ENCODE assay signal across 8 cellular contexts in the genomic region with DNA sequence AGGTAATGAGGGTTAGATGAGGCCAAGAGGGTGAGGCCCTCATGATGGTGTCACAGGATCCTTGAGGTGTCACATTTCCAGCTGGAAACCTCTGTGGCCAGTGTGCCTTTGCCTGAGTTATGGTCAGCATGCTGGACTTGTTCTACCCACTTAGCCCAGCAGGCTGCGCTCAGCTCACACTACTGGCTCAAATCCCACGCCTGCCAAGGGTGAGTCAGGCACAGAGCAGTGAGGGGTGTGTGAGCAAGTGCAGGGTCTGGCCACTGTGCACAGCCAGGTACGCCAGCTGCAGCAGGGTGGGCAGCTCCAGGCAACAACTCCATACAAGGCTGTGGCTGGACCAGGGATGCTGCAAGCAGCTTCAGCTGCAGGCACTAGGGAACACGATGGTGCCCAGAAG.
DNase-seq lines count a peak whose midpoint lies in the region; ATAC-seq and TF ChIP-seq lines count a peak whose summit lies in the region.

No MANE protein-coding gene starts in this region.

- intact Hi-C loops in Panc1 (cut with micrococcal nuclease; ENCODE audit: unreplicated experiment) (no loop called here), left ventricle myocardium inferior (cut with micrococcal nuclease) (loop anchor here (10.0 kb wide), 1 partner anchor 374 kb away; no protein-coding TSS in a partner anchor)

- ATAC-seq in Panc1, result no peak; the same call in 1 of the 2 replicates
- no peak for ATAC-seq in gastroesophageal sphincter
- no peak for ATAC-seq in HG03095 (IDR thresholded peaks at IDR 0.05; ENCODE audit: unreplicated experiment)

- BruUV-seq in Panc1 (replicated peaks; lab: Mats Ljungman, UMichigan), result no TSS peak

- CTCF ChIA-PET in Panc1 (lab: Charles Lee), result interaction anchor here (1.1 kb wide), 1 partner anchor 631 kb away, joined by 3 read pairs; no protein-coding TSS in a partner anchor

- H3K9me3 ChIP-seq in Panc1 (ENCODE audit: control insufficient read depth, insufficient read depth, low read depth, low read length) (no peaks in the 10 kb centered on the region), left ventricle myocardium inferior (replicated peaks) (no peaks in the 10 kb centered on the region), gastroesophageal sphincter (no peaks in the 10 kb centered on the region)

- H3K4me1 ChIP-seq in Panc1 (ENCODE audit: control insufficient read depth, insufficient read depth, low read length), result no peaks in the 10 kb centered on the region
- H3K4me1 ChIP-seq in left ventricle myocardium inferior, result no peaks in the 10 kb centered on the region
- peaks cover 0 to 22% (median 0%) of the 10 kb centered on the region in 3 donors for H3K4me1 ChIP-seq in gastroesophageal sphincter

- TF ChIP-seq CTCF in Panc1 (IDR thresholded peaks at IDR 0.05) (peak; percentile 33; the same call in 1 of the 2 replicates), left ventricle myocardium inferior (IDR thresholded peaks at IDR 0.05; ENCODE audit: borderline replicate concordance) (peak; percentile 51), gastroesophageal sphincter (IDR thresholded peaks at IDR 0.05) (peak in 1 of 4 experiments; percentile 49)

- POLR2A ChIA-PET in Panc1 (lab: Charles Lee), result no interaction called here

- TF ChIP-seq EP300 in gastroesophageal sphincter (IDR thresholded peaks at IDR 0.05), result no peak

- no peak overlapping the region for H3K4me3 ChIP-seq in Panc1 (ENCODE audit: low read depth in 2 of 2, low read length in 2 of 2)
- no peak overlapping the region for H3K4me3 ChIP-seq in left ventricle myocardium inferior
- H3K4me3 ChIP-seq in gastroesophageal sphincter, result no peak overlapping the region

- H3K27me3 ChIP-seq in Panc1 (ENCODE audit: control insufficient read depth, insufficient read depth, low read length) (no peaks in the 10 kb centered on the region), left ventricle myocardium inferior (ENCODE audit: low read depth) (no peaks in the 10 kb centered on the region), gastroesophageal sphincter (no peaks in the 10 kb centered on the region)

- WGBS in gastroesophageal sphincter (ENCODE audit: low coverage in 1 of 2), 2 donors, result no CpG with 5 or more reads among the region's 4 CpGs

- peak; percentile 3 for DNase-seq in activated CD4-positive, alpha-beta T cell treated with anti-CD3 and anti-CD28 coated beads for 48 hours
- no peak for DNase-seq in activated CD4-positive, alpha-beta T cell treated with anti-CD3 and anti-CD28 coated beads for 4 hours
- DNase-seq in Panc1 (ENCODE audit: low read depth, low spot score) (no peak), left ventricle myocardium inferior (peak; percentile 20), stromal cell of bone marrow (ENCODE audit: low read depth) (peak; percentile 3), occipital lobe (lab: John Stamatoyannopoulos, UW) (no peak)

- TF ChIP-seq POLR2A in gastroesophageal sphincter (IDR thresholded peaks at IDR 0.05), result no peak

- in situ Hi-C loops in Panc1 (cut with HindIII; ENCODE audit: low pct_unique_long_range_greater_than_20kb, low sequenced_read_pairs), result no loop called here

- H3K36me3 ChIP-seq in Panc1 (ENCODE audit: control insufficient read depth, insufficient read depth, low read length) (no peaks in the 10 kb centered on the region), left ventricle myocardium inferior (no peaks in the 10 kb centered on the region), gastroesophageal sphincter (no peaks in the 10 kb centered on the region)

- H3K27ac ChIP-seq in Panc1 (ENCODE audit: low read length) (no peak overlapping the region), left ventricle myocardium inferior (replicated peaks) (no peak overlapping the region), gastroesophageal sphincter (no peak overlapping the region)

Comparison
In these comparisons a context has a peak if more than half of its experiments do, and no peak if none do; other contexts are left out.
1. DNase-seq: peak in activated CD4-positive, alpha-beta T cell treated with anti-CD3 and anti-CD28 coated beads for 48 hours (single experiment), left ventricle myocardium inferior (single experiment) and stromal cell of bone marrow (single experiment); none in activated CD4-positive, alpha-beta T cell treated with anti-CD3 and anti-CD28 coated beads for 4 hours (0 of 2), Panc1 (single experiment) and occipital lobe (single experiment).